In genomic region chr16:27258241-27258734, GRCh38 we compare ENCODE assay signal across 12 cellular contexts. TPM values are rescaled to one million over a fixed set of nuclear protein-coding genes. Genes with fewer than 3 reads are reported as not detected.
DNase-seq lines count a peak whose midpoint lies in the region; ATAC-seq and TF ChIP-seq lines count a peak whose summit lies in the region.
"Had no signal": no experiment of that assay in that cellular context is flagged by ENCODE, and none has a peak within 500 bp of the region (broad histone marks: within the 10 kb centered on the region; RNA-seq: fewer than 3 reads in every experiment).

No MANE protein-coding gene starts in this region.

- H3K27me3 ChIP-seq in mammary epithelial cell (ENCODE audit: insufficient read depth, low read length): no peaks in the 10 kb centered on the region
- H3K27me3 ChIP-seq in thyroid gland: no peaks in the 10 kb centered on the region
- H3K27me3 ChIP-seq in body of pancreas: no peaks in the 10 kb centered on the region
- H3K27me3 ChIP-seq in neural progenitor cell: no peaks in the 10 kb centered on the region
- H3K27me3 ChIP-seq: ascending aorta had no signal

- peak overlapping the region; percentile 36 for H3K27ac Mint-ChIP-seq in activated T-cell treated with anti-CD3 and anti-CD28 coated beads, Interleukin-2, amount 50 U/mL, for 24 hours
- H3K27ac Mint-ChIP-seq in neural progenitor cell: no peak overlapping the region

- no peak for DNase-seq in activated T-cell treated with anti-CD3 and anti-CD28 coated beads, Interleukin-2, amount 50 U/mL, for 24 hours
- DNase-seq in activated T-cell treated with anti-CD3 and anti-CD28 coated beads, Interleukin-2, amount 50 U/mL, for 1 hour: no peak
- peak; percentile 68 for DNase-seq in mammary epithelial cell
- DNase-seq in lung microvascular endothelial cell (ENCODE audit: low read depth in 2 of 2): peak; percentile 32 to 83
- no peak for DNase-seq in thyroid gland
- no peak for DNase-seq in body of pancreas
- no peak for DNase-seq in neural progenitor cell (ENCODE audit: low spot score)
- DNase-seq: activated CD4-positive, alpha-beta T cell treated with anti-CD3 and anti-CD28 coated beads for 1 hour; NCI-H187 treated with DMSO at 0.1 percent for 48 hours; RPMI8226 had no signal

- dilution Hi-C loops in mammary epithelial cell (cut with HindIII; ENCODE audit: low sequenced_read_pairs): no loop called here

- intact Hi-C loops in mammary epithelial cell (cut with micrococcal nuclease) (no loop called here), thyroid gland (cut with DNase I) (no loop called here), body of pancreas (cut with DNase I) (no loop called here)

- H4K20me1 ChIP-seq in mammary epithelial cell (ENCODE audit: insufficient read depth, low read length): no peaks in the 10 kb centered on the region
- peaks cover 6% of the 10 kb centered on the region for H4K20me1 ChIP-seq in neural progenitor cell (ENCODE audit: low read depth)

- H2AFZ ChIP-seq in mammary epithelial cell (ENCODE audit: low read depth, low read length): peak overlapping the region; percentile 70
- no peak overlapping the region for H2AFZ ChIP-seq in neural progenitor cell (replicated peaks)

- no peak for TF ChIP-seq CTCF in mammary epithelial cell (conservative IDR thresholded peaks at IDR 0.05 in 1 of 2, IDR thresholded peaks at IDR 0.05 in 1 of 2; ENCODE audit: extremely low read depth in 1 of 2, insufficient read depth in 1 of 2, low read depth in 1 of 2, low read length in 2 of 2)
- no peak for TF ChIP-seq CTCF in thyroid gland (IDR thresholded peaks at IDR 0.05)
- no peak for TF ChIP-seq CTCF in body of pancreas (IDR thresholded peaks at IDR 0.05)
- no peak for TF ChIP-seq CTCF in neural progenitor cell (IDR thresholded peaks at IDR 0.05)

- H3K36me3 Mint-ChIP-seq in activated T-cell treated with anti-CD3 and anti-CD28 coated beads, Interleukin-2, amount 50 U/mL, for 24 hours (ENCODE audit: low read depth): peaks cover 67% of the 10 kb centered on the region
- peaks cover 5% of the 10 kb centered on the region for H3K36me3 Mint-ChIP-seq in neural progenitor cell

- TF ChIP-seq POLR2A in thyroid gland (IDR thresholded peaks at IDR 0.05): no peak
- no peak for TF ChIP-seq POLR2A in body of pancreas (IDR thresholded peaks at IDR 0.05)

- H3K36me3 ChIP-seq in mammary epithelial cell (ENCODE audit: insufficient read depth, low read length) (peaks cover 6% of the 10 kb centered on the region), thyroid gland (peaks cover 6% of the 10 kb centered on the region in 2 donors), body of pancreas (replicated peaks in 1 of 2; ENCODE audit: insufficient read depth in 1 of 2, low read depth in 2 of 2) (peaks cover 0 to 7% of the 10 kb centered on the region in 2 donors), neural progenitor cell (no peaks in the 10 kb centered on the region)

- no peak overlapping the region for H3K4me3 Mint-ChIP-seq in activated T-cell treated with anti-CD3 and anti-CD28 coated beads, Interleukin-2, amount 50 U/mL, for 24 hours
- H3K4me3 Mint-ChIP-seq in neural progenitor cell: no peak overlapping the region

- H3K4me1 ChIP-seq in mammary epithelial cell (ENCODE audit: insufficient read depth, low read length): peaks cover 31% of the 10 kb centered on the region
- peaks cover 0 to 13% of the 10 kb centered on the region in 2 donors for H3K4me1 ChIP-seq in thyroid gland
- H3K4me1 ChIP-seq in body of pancreas: peaks cover 8% of the 10 kb centered on the region
- peaks cover 26% of the 10 kb centered on the region for H3K4me1 ChIP-seq in neural progenitor cell

- H3F3A ChIP-seq in neural progenitor cell (ENCODE audit: low read depth): no peaks in the 10 kb centered on the region

- peaks cover 83% of the 10 kb centered on the region for H3K4me1 Mint-ChIP-seq in activated T-cell treated with anti-CD3 and anti-CD28 coated beads, Interleukin-2, amount 50 U/mL, for 24 hours (ENCODE audit: low read depth)
- H3K4me1 Mint-ChIP-seq in neural progenitor cell: peaks cover 20% of the 10 kb centered on the region

- no peaks in the 10 kb centered on the region for H3K27me3 Mint-ChIP-seq in activated T-cell treated with anti-CD3 and anti-CD28 coated beads, Interleukin-2, amount 50 U/mL, for 24 hours
- H3K27me3 Mint-ChIP-seq in neural progenitor cell (ENCODE audit: insufficient read depth, low read depth): no peaks in the 10 kb centered on the region

- 33% methylated on average over 3 of the region's 3 CpGs for WGBS in mammary epithelial cell (ENCODE audit: low coverage, missing lambda C conversion rate)
- 67 to 69% methylated on average over 3 of the region's 3 CpGs for WGBS in thyroid gland, 2 donors
- 76 to 83% methylated on average over 3 of the region's 3 CpGs for WGBS in body of pancreas, 2 donors

- in situ Hi-C loops in mammary epithelial cell (cut with MboI; ENCODE audit: low sequenced_read_pairs in 2 of 2): no loop called here

- no peaks in the 10 kb centered on the region for H3K9me3 Mint-ChIP-seq in activated T-cell treated with anti-CD3 and anti-CD28 coated beads, Interleukin-2, amount 50 U/mL, for 24 hours
- H3K9me3 Mint-ChIP-seq in neural progenitor cell: no peaks in the 10 kb centered on the region

- CTCF ChIA-PET in mammary epithelial cell (lab: Charles Lee; ENCODE audit: low non-redundant PET): interaction anchor here (0.6 kb wide), 1 partner anchor 149 kb away, joined by 46 read pairs; no protein-coding TSS in a partner anchor

- peak overlapping the region; percentile 52 for H3K27ac ChIP-seq in mammary epithelial cell (ENCODE audit: insufficient read depth, low read depth, low read length)
- peak overlapping the region in 2 of 3 donors; percentile 36 to 62 for H3K27ac ChIP-seq in thyroid gland
- peak overlapping the region in 1 of 4 donors; percentile 17 for H3K27ac ChIP-seq in body of pancreas
- no peak overlapping the region for H3K27ac ChIP-seq in neural progenitor cell

- ATAC-seq in GM21447 (IDR thresholded peaks at IDR 0.05; ENCODE audit: unreplicated experiment) (no peak), body of pancreas (no peak)

- no TSS peak for BruUV-seq in mammary epithelial cell (replicated peaks; lab: Mats Ljungman, UMichigan)

- H3K79me2 ChIP-seq in mammary epithelial cell (ENCODE audit: insufficient read depth, low read length) (peaks cover 20% of the 10 kb centered on the region), neural progenitor cell (ENCODE audit: low read depth) (peaks cover 4% of the 10 kb centered on the region)

- no peak overlapping the region for H3K4me3 ChIP-seq in mammary epithelial cell (replicated peaks in 1 of 3; ENCODE audit: insufficient read depth in 1 of 3, low read depth in 2 of 3, low read length in 3 of 3)
- no peak overlapping the region for H3K4me3 ChIP-seq in thyroid gland (replicated peaks in 1 of 3)
- no peak overlapping the region for H3K4me3 ChIP-seq in body of pancreas
- H3K4me3 ChIP-seq in neural progenitor cell: no peak overlapping the region
- H3K4me3 ChIP-seq: ascending aorta had no signal

- H3K4me2 ChIP-seq in mammary epithelial cell (ENCODE audit: insufficient read depth, low read depth, low read length) (peak overlapping the region; percentile 44), neural progenitor cell (no peak overlapping the region)

- H3K9ac ChIP-seq in mammary epithelial cell (ENCODE audit: insufficient read depth, low read length) (peak overlapping the region; percentile 37), neural progenitor cell (no peak overlapping the region)

- H3K9me3 ChIP-seq in mammary epithelial cell (replicated peaks; ENCODE audit: insufficient read depth, low read length): no peaks in the 10 kb centered on the region
- no peaks in the 10 kb centered on the region for H3K9me3 ChIP-seq in thyroid gland
- no peaks in the 10 kb centered on the region for H3K9me3 ChIP-seq in body of pancreas
- H3K9me3 ChIP-seq in neural progenitor cell (ENCODE audit: low read depth): no peaks in the 10 kb centered on the region
- H3K9me3 ChIP-seq: ascending aorta had no signal

RNA-seq across cellular contexts. Expression of gene NSMCE1, which starts 10.3 kb away (rescaled TPM):
- total RNA-seq in mammary epithelial cell: 10 to 100 TPM; 71.6 to 81.2 TPM
- 54.1 TPM for polyA plus RNA-seq in mammary epithelial cell
- polyA minus RNA-seq in mammary epithelial cell: 71.1 TPM
- 34.4 and 41.1 TPM in 2 replicates for total RNA-seq in lung microvascular endothelial cell
- 10 to 100 TPM; 40.5 to 52.6 (median 48.8) TPM for total RNA-seq in thyroid gland
- 10 to 100 TPM; 20.1 to 29.1 TPM for total RNA-seq in body of pancreas
- 44.6 and 83.4 TPM in 2 replicates for total RNA-seq in neural progenitor cell (ENCODE audit: low replicate concordance)

RNA-seq across cellular contexts. Expression of gene KDM8, which starts 55.0 kb away (rescaled TPM):
- 1 to 10 TPM; 2.8 to 4.0 TPM for total RNA-seq in mammary epithelial cell
- polyA plus RNA-seq in mammary epithelial cell: 2.3 TPM
- 1.6 TPM for polyA minus RNA-seq in mammary epithelial cell
- 2.0 and 3.2 TPM in 2 replicates for total RNA-seq in lung microvascular endothelial cell
- 10 to 100 TPM in 1 of 4 donors, 1 to 10 TPM in 3; 5.6 to 14.9 (median 9.6) TPM for total RNA-seq in thyroid gland
- total RNA-seq in body of pancreas: 10 to 100 TPM in 1 of 2 donors, 1 to 10 TPM in 1; 6.0 to 18.5 TPM
- 6.5 and 11.9 TPM in 2 replicates for total RNA-seq in neural progenitor cell (ENCODE audit: low replicate concordance)

RNA-seq across cellular contexts. Expression of gene IL4R, which starts 55.5 kb away (rescaled TPM):
- total RNA-seq in mammary epithelial cell (100 to 1,000 TPM in 1 of 2 donors, 10 to 100 TPM in 1; 69.8 to 152 TPM), lung microvascular endothelial cell (10.5 and 14.8 TPM in 2 replicates), thyroid gland (10 to 100 TPM; 18.5 to 42.5 (median 21.7) TPM), body of pancreas (100 to 1,000 TPM in 1 of 2 donors, 10 to 100 TPM in 1; 29.7 to 236 TPM), neural progenitor cell (ENCODE audit: low replicate concordance) (6.6 and 9.6 TPM in 2 replicates)
- polyA plus RNA-seq in mammary epithelial cell: 94.9 TPM
- 198 TPM for polyA minus RNA-seq in mammary epithelial cell

Comparison
In these comparisons a context has a peak if more than half of its experiments do, and no peak if none do; other contexts are left out.
1. DNase-seq: peak in mammary epithelial cell (single experiment) and lung microvascular endothelial cell (2 of 2); none in activated T-cell treated with anti-CD3 and anti-CD28 coated beads, Interleukin-2, amount 50 U/mL, for 24 hours (single experiment), activated T-cell treated with anti-CD3 and anti-CD28 coated beads, Interleukin-2, amount 50 U/mL, for 1 hour (single experiment), thyroid gland (0 of 2), body of pancreas (0 of 4) and neural progenitor cell (single experiment).